22 cellular contexts compared by ENCODE assay signal in genomic region chrX:16312761-16313623, GRCh38.
"Had no signal": no experiment of that assay in that cellular context is flagged by ENCODE, and none has a peak within 500 bp of the region (broad histone marks: within the 10 kb centered on the region; RNA-seq: fewer than 3 reads in every experiment).

No MANE protein-coding gene starts in this region.

- H3K27me3 ChIP-seq: brain microvascular endothelial cell, cardiac muscle cell had no signal

- H3K36me3 ChIP-seq: brain microvascular endothelial cell, cardiac muscle cell had no signal

- DNase-seq: activated CD4-positive, alpha-beta T cell treated with anti-CD3 and anti-CD28 coated beads for 48 hours; activated CD4-positive, alpha-beta T cell treated with anti-CD3 and anti-CD28 coated beads, Interleukin-2, amount 50 U/mL, for 4 hours; activated CD4-positive, CD25-positive, alpha-beta regulatory T cell treated with anti-CD3 and anti-CD28 coated beads, Interleukin-2, amount 50 U/mL, for 72 hours; activated CD8-positive, alpha-beta memory T cell treated with anti-CD3 and anti-CD28 coated beads, Interleukin-2, amount 50 U/mL, for 48 hours; activated CD8-positive, alpha-beta T cell treated with anti-CD3 and anti-CD28 coated beads, Interleukin-2, amount 10 ng/mL, durations not matched to agents 7 days and 5 days; activated effector memory CD4-positive, alpha-beta T cell treated with anti-CD3 and anti-CD28 coated beads, Interleukin-2, amount 50 U/mL, for 16 hours; activated naive CD4-positive, alpha-beta T cell treated with Interleukin-2 at 50 U/mL for 16 hours; activated T-cell treated with anti-CD3 and anti-CD28 coated beads, Interleukin-2, amount 50 U/mL, for 24 hours; brain microvascular endothelial cell; Karpas-422; MM.1S; NCI-H1105; NCI-H1436; NCI-H1694 treated with DMSO at 0.1 percent for 48 hours; NCI-H2029 treated with DMSO at 0.1 percent for 48 hours; NCI-H345; NCI-H510A; NCI-H69; NK-92 treated with Interleukin-12 subunit alpha and Interleukin-12 subunit beta, amount 100 ng/mL, for 24 hours; PC-3; SHP77 treated with DMSO at 0.1 percent for 48 hours had no signal

- H3K27ac ChIP-seq: brain microvascular endothelial cell, cardiac muscle cell had no signal

- H3K4me3 ChIP-seq: cardiac muscle cell had no signal
